Comparison of ENCODE assay signal across 20 cellular contexts in the genomic region with DNA sequence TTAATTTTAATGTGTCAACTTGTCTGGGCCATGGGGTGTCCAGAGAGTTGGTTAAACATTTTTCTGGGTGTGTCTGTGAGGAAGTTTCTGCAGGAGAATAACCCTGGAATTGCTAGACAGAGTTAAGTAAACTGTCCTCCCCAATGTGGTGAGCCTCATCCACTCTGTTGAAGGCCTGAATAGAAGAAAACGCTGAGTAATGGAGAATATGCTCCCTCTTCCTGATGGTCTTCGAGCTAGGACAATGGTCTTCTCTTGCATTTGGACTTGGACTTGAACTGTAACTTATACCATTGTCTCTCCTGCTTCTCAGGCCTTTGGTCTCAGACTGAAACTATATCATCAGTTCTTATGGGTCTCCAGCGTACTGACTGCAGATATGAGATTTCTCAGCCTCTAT.
DNase-seq lines count a peak whose midpoint lies in the region; ATAC-seq, FAIRE-seq and TF ChIP-seq lines count a peak whose summit lies in the region.
"Had no signal": no experiment of that assay in that cellular context is flagged by ENCODE, and none has a peak within 500 bp of the region (broad histone marks: within the 10 kb centered on the region; RNA-seq: fewer than 3 reads in every experiment).

No MANE protein-coding gene starts in this region.

- H2AFZ ChIP-seq in HepG2 (ENCODE audit: low read length) (no peak overlapping the region), H1 (ENCODE audit: low read length) (no peak overlapping the region)

- ATAC-seq in HepG2 = no peak
- no peak for ATAC-seq in right lobe of liver
- no peak for ATAC-seq in Panc1
- no peak for ATAC-seq in HG03565 (IDR thresholded peaks at IDR 0.05; ENCODE audit: unreplicated experiment)
- ATAC-seq in GM19395 (IDR thresholded peaks at IDR 0.05; ENCODE audit: unreplicated experiment) = no peak
- ATAC-seq: CD8-positive, alpha-beta T cell had no signal

- H3K27ac ChIP-seq in HepG2 (ENCODE audit: extremely low read length, insufficient read depth, low read length) = no peak overlapping the region
- no peak overlapping the region for H3K27ac ChIP-seq in right lobe of liver
- no peak overlapping the region for H3K27ac ChIP-seq in Panc1 (ENCODE audit: low read length)
- no peak overlapping the region for H3K27ac ChIP-seq in H1 (ENCODE audit: low read depth, low read length)
- H3K27ac ChIP-seq in WERI-Rb-1 = no peak overlapping the region
- H3K27ac ChIP-seq: 22Rv1; BLaER1 treated with 17β-estradiol and CSF1 and Interleukin-3, amounts not matched to agents 10 nM and 100 nM; C4-2B had no signal

- 0 out of 2 replicates have a peak overlapping the region, but pooled peaks have one; percentile 13 for H2BK15ac ChIP-seq in H1 (ENCODE audit: low read length)

- TF ChIP-seq POLR2A in HepG2 (IDR thresholded peaks at IDR 0.05; ENCODE audit: insufficient read depth in 1 of 2, low read depth in 2 of 2, low read length in 2 of 2) (no peak), right lobe of liver (IDR thresholded peaks at IDR 0.05) (no peak), H1 (IDR thresholded peaks at IDR 0.05; ENCODE audit: control extremely low read depth in 1 of 2, low read depth in 2 of 2, low read length in 2 of 2) (no peak)

- BruUV-seq in HepG2 (replicated peaks; lab: Mats Ljungman, UMichigan) (TSS peak; percentile 26), Panc1 (replicated peaks; lab: Mats Ljungman, UMichigan) (TSS peak; percentile 72)

- TF ChIP-seq CTCF in HepG2 (CRISPR knock-in tag; IDR thresholded peaks at IDR 0.05) (no peak), right lobe of liver (IDR thresholded peaks at IDR 0.05) (no peak), Panc1 (IDR thresholded peaks at IDR 0.05) (no peak), H1 (IDR thresholded peaks at IDR 0.05; ENCODE audit: control extremely low read depth in 1 of 3, insufficient read depth in 1 of 3, low read depth in 1 of 3, low read length in 3 of 3) (no peak), WERI-Rb-1 (IDR thresholded peaks at IDR 0.05; ENCODE audit: low read depth, low read length) (no peak)

- no peak overlapping the region for H3K18ac ChIP-seq in H1 (ENCODE audit: extremely low read depth, low read length)

- H4K20me1 ChIP-seq in HepG2 (ENCODE audit: insufficient read depth, low read length) = no peaks in the 10 kb centered on the region
- no peaks in the 10 kb centered on the region for H4K20me1 ChIP-seq in H1 (replicated peaks in 1 of 2; ENCODE audit: control insufficient read depth in 1 of 2, insufficient read depth in 2 of 2, low read length in 2 of 2)

- H3K79me2 ChIP-seq in HepG2 (ENCODE audit: insufficient read depth, low read length) = no peaks in the 10 kb centered on the region
- H3K79me2 ChIP-seq in H1 (ENCODE audit: control insufficient read depth in 1 of 2, insufficient read depth in 2 of 2, low read length in 2 of 2) = no peaks in the 10 kb centered on the region

- H3K4ac ChIP-seq in H1 (replicated peaks; ENCODE audit: insufficient read length, low read depth, low read length) = no peak overlapping the region

- H3K9me3 ChIP-seq in HepG2 (ENCODE audit: low read length) (no peaks in the 10 kb centered on the region), right lobe of liver (no peaks in the 10 kb centered on the region), Panc1 (ENCODE audit: control insufficient read depth, insufficient read depth, low read depth, low read length) (no peaks in the 10 kb centered on the region), H1 (ENCODE audit: insufficient read depth in 2 of 2, low read depth in 1 of 2, low read length in 1 of 2) (no peaks in the 10 kb centered on the region), WERI-Rb-1 (ENCODE audit: severe bottlenecking) (no peaks in the 10 kb centered on the region)
- H3K9me3 ChIP-seq: Caco-2 had no signal

- 0 out of 2 replicates have a peak overlapping the region, but pooled peaks have one; percentile 18 for H2BK12ac ChIP-seq in H1 (ENCODE audit: low read depth, low read length)

- FAIRE-seq in HepG2 (lab: Jason Lieb, UNC) = no peak
- no peak for FAIRE-seq in H1 (lab: Jason Lieb, UNC)
- FAIRE-seq: D721Med, G401.6, GM12891 had no signal

- DNase-seq in HepG2 (ENCODE audit: low spot score) (no peak), right lobe of liver (no peak), Panc1 (ENCODE audit: low read depth, low spot score) (no peak), H1 (ENCODE audit: low read depth in 1 of 2, low spot score in 2 of 2) (no peak), WERI-Rb-1 (no peak)
- DNase-seq: AML-193; Caco-2; Calu3; CD4-positive, alpha-beta T cell; CD8-positive, alpha-beta T cell; DMS79 treated with DMSO at 0.1 percent for 48 hours; GF-D8 had no signal

- H3K36me3 ChIP-seq in HepG2 (replicated peaks in 1 of 2; ENCODE audit: control insufficient read depth in 1 of 2, insufficient read depth in 2 of 2, low read length in 2 of 2) = peaks cover 6 to 8% of the 10 kb centered on the region in 2 experiments; a peak in 4 of 5 replicates
- H3K36me3 ChIP-seq in right lobe of liver = peaks cover 0 to 6% (median 2%) of the 10 kb centered on the region in 4 donors
- no peaks in the 10 kb centered on the region for H3K36me3 ChIP-seq in Panc1 (ENCODE audit: control insufficient read depth, insufficient read depth, low read length)
- no peaks in the 10 kb centered on the region for H3K36me3 ChIP-seq in H1 (ENCODE audit: control insufficient read depth in 2 of 4, insufficient read depth in 4 of 4, low read length in 3 of 4)
- H3K36me3 ChIP-seq in WERI-Rb-1 = no peaks in the 10 kb centered on the region

- H3K9ac ChIP-seq in HepG2 (ENCODE audit: insufficient read depth, low read depth, low read length) (no peak overlapping the region), H1 (replicated peaks in 1 of 4; ENCODE audit: extremely low read depth in 1 of 4, low read depth in 3 of 4, low read length in 3 of 4) (no peak overlapping the region)
- H3K9ac ChIP-seq: BLaER1 treated with 17β-estradiol and CSF1 and Interleukin-3, amounts not matched to agents 10 nM and 100 nM had no signal

- H2BK20ac ChIP-seq in H1 (ENCODE audit: low read length) = no peak overlapping the region

- H4K5ac ChIP-seq in H1 (ENCODE audit: insufficient read length, low read depth, low read length) = no peak overlapping the region

- no peak overlapping the region for H3K4me2 ChIP-seq in HepG2 (ENCODE audit: low read depth, low read length)
- no peak overlapping the region for H3K4me2 ChIP-seq in H1 (ENCODE audit: insufficient read depth in 1 of 2, low read depth in 2 of 2, low read length in 2 of 2)
- H3K4me2 ChIP-seq: BLaER1 treated with 17β-estradiol and CSF1 and Interleukin-3, amounts not matched to agents 10 nM and 100 nM had no signal

- TF ChIP-seq EP300 in HepG2 (IDR thresholded peaks at IDR 0.05; ENCODE audit: low read depth in 2 of 2, low read length in 2 of 2) (no peak), HepG2 (CRISPR knock-in tag; IDR thresholded peaks at IDR 0.05; ENCODE audit: borderline replicate concordance) (no peak), H1 (IDR thresholded peaks at IDR 0.05; ENCODE audit: borderline replicate concordance in 1 of 2, low read depth in 2 of 2, low read length in 2 of 2) (no peak)

- no peaks in the 10 kb centered on the region for H3K79me1 ChIP-seq in H1 (ENCODE audit: low read depth, low read length)

- no peak overlapping the region for H3K23ac ChIP-seq in H1 (ENCODE audit: insufficient read length)

- H3K4me1 ChIP-seq in HepG2 (ENCODE audit: insufficient read depth, low read length) (no peaks in the 10 kb centered on the region), right lobe of liver (no peaks in the 10 kb centered on the region), Panc1 (ENCODE audit: control insufficient read depth, insufficient read depth, low read length) (no peaks in the 10 kb centered on the region), H1 (replicated peaks in 1 of 4; ENCODE audit: control insufficient read depth in 3 of 4, insufficient read depth in 4 of 4, low read length in 3 of 4) (peaks cover 2 to 5% (median 4%) of the 10 kb centered on the region in 4 experiments; a peak in 6 of 7 replicates)
- H3K4me1 ChIP-seq: BLaER1 treated with 17β-estradiol and CSF1 and Interleukin-3, amounts not matched to agents 10 nM and 100 nM had no signal

- no peak overlapping the region for H3K14ac ChIP-seq in H1 (ENCODE audit: insufficient read length)

- H3K4me3 ChIP-seq in HepG2 (replicated peaks in 1 of 3; ENCODE audit: insufficient read depth in 1 of 3, low read depth in 2 of 3, low read length in 3 of 3) (no peak overlapping the region), right lobe of liver (no peak overlapping the region), Panc1 (ENCODE audit: low read depth in 2 of 2, low read length in 2 of 2) (no peak overlapping the region), H1 (ENCODE audit: extremely low read depth in 1 of 4, insufficient read depth in 2 of 4, low read depth in 3 of 4, low read length in 4 of 4) (no peak overlapping the region), WERI-Rb-1 (ENCODE audit: low read depth, low read length) (no peak overlapping the region)
- H3K4me3 ChIP-seq: BLaER1 treated with 17β-estradiol and CSF1 and Interleukin-3, amounts not matched to agents 10 nM and 100 nM had no signal

- H2BK120ac ChIP-seq in H1 (replicated peaks; ENCODE audit: low read depth, low read length) = no peak overlapping the region

- in situ Hi-C loops in HepG2 (cut with HindIII; ENCODE audit: extremely low pct_ligation_motif_present, low pct_unique_long_range_greater_than_20kb) = loop anchor here (5.0 kb wide), 1 partner anchor 96 kb away; no protein-coding TSS in a partner anchor
- in situ Hi-C loops in Panc1 (cut with HindIII; ENCODE audit: low pct_unique_long_range_greater_than_20kb, low sequenced_read_pairs) = no loop called here

- intact Hi-C loops in HepG2 (cut with micrococcal nuclease; ENCODE audit: unreplicated experiment) = loop anchor here (5.0 to 10.0 kb wide), 2 partner anchors 559 to 636 kb away; no protein-coding TSS in a partner anchor
- intact Hi-C loops in right lobe of liver (cut with DNase I) = loop anchor here in 1 of 2 donors (10.0 kb wide), 1 partner anchor 114 kb away; no protein-coding TSS in a partner anchor
- intact Hi-C loops in Panc1 (cut with micrococcal nuclease; ENCODE audit: unreplicated experiment) = loop anchor here (5.0 kb wide), 2 partner anchors 96 to 116 kb away; no protein-coding TSS in a partner anchor

- H3K56ac ChIP-seq in H1 (replicated peaks; ENCODE audit: insufficient read length, low read depth, low read length) = no peak overlapping the region

- H4K8ac ChIP-seq in H1 (ENCODE audit: extremely low read depth, insufficient read depth, low read length) = no peak overlapping the region

- no peak overlapping the region for H2AK5ac ChIP-seq in H1 (ENCODE audit: low read depth, low read length)

- H2BK5ac ChIP-seq in H1 (ENCODE audit: low read depth, low read length) = no peak overlapping the region

- H3K23me2 ChIP-seq in H1 (ENCODE audit: low read depth, low read length) = no peaks in the 10 kb centered on the region; the same call in 1 of the 2 replicates

- CTCF ChIA-PET in HepG2 (lab: Yijun Ruan, JAX; ENCODE audit: low intra/inter-chr PET ratio, low total read pairs) = no interaction called here
- CTCF ChIA-PET in Panc1 (lab: Charles Lee) = no interaction called here
- CTCF ChIA-PET in H1 (lab: Charles Lee; ENCODE audit: partially characterized antibody) = interaction anchor here (1.0 to 11.6 kb wide), 2 partner anchors 10 to 100 kb away, joined by 3 to 274 read pairs; no protein-coding TSS in a partner anchor

- no peak overlapping the region for H4K91ac ChIP-seq in H1 (replicated peaks; ENCODE audit: insufficient read length, low read length)

- POLR2A ChIA-PET in HepG2 (lab: Yijun Ruan, JAX) = no interaction called here
- POLR2A ChIA-PET in Panc1 (lab: Charles Lee) = no interaction called here
- POLR2A ChIA-PET in H1 (lab: Charles Lee; ENCODE audit: partially characterized antibody) = no interaction called here

- 88% methylated on average over 3 of the region's 3 CpGs for WGBS in HepG2 (ENCODE audit: low lambda C conversion rate)
- WGBS in right lobe of liver (ENCODE audit: insufficient coverage, low coverage, low lambda C conversion rate, missing lambda C conversion rate) = 85% methylated on average over 3 of the region's 3 CpGs
- WGBS in H1 (ENCODE audit: extremely low coverage in 1 of 2, insufficient coverage in 1 of 2, insufficient read length in 1 of 2, insufficient replicate concordance in 2 of 2, low coverage in 1 of 2, low lambda C conversion rate in 2 of 2, missing lambda C conversion rate in 1 of 2), 2 experiments = 95% methylated on average over 3 of the region's 3 CpGs; no CpG with 5 or more reads in 1 of the 2 experiments

- TF ChIP-seq RAD21 in HepG2 (CRISPR knock-in tag; IDR thresholded peaks at IDR 0.05) (no peak), H1 (IDR thresholded peaks at IDR 0.05 in 1 of 2, conservative IDR thresholded peaks at IDR 0.05 in 1 of 2; ENCODE audit: low read depth in 2 of 2, low read length in 2 of 2) (no peak)

- no peaks in the 10 kb centered on the region for H3K27me3 ChIP-seq in HepG2 (ENCODE audit: control insufficient read depth in 1 of 2, insufficient read depth in 2 of 2, low read length in 2 of 2)
- no peaks in the 10 kb centered on the region for H3K27me3 ChIP-seq in right lobe of liver
- H3K27me3 ChIP-seq in Panc1 (ENCODE audit: control insufficient read depth, insufficient read depth, low read length) = no peaks in the 10 kb centered on the region
- H3K27me3 ChIP-seq in H1 (replicated peaks in 1 of 4; ENCODE audit: control insufficient read depth in 3 of 4, extremely low read depth in 1 of 4, insufficient read depth in 3 of 4, low read length in 3 of 4) = no peaks in the 10 kb centered on the region
- no peaks in the 10 kb centered on the region for H3K27me3 ChIP-seq in WERI-Rb-1 (ENCODE audit: insufficient read depth, low read depth, severe bottlenecking)
- H3K27me3 ChIP-seq: BLaER1 treated with 17β-estradiol and CSF1 and Interleukin-3, amounts not matched to agents 10 nM and 100 nM had no signal
